In genomic region chr12:126903180-126903876, GRCh38 we compare ENCODE assay signal across 1 cellular context.
TF ChIP-seq lines count a peak whose summit lies in the region.

No MANE protein-coding gene starts in this region.

TF ChIP-seq in K562, 482 proteins besides CTCF, POLR2A, EP300 and RAD21 (continued from another document and continues in another):
- TF ChIP-seq TEAD2 (tag; IDR thresholded peaks at IDR 0.05), result peak; percentile 70
- TF ChIP-seq, protein P1, sequence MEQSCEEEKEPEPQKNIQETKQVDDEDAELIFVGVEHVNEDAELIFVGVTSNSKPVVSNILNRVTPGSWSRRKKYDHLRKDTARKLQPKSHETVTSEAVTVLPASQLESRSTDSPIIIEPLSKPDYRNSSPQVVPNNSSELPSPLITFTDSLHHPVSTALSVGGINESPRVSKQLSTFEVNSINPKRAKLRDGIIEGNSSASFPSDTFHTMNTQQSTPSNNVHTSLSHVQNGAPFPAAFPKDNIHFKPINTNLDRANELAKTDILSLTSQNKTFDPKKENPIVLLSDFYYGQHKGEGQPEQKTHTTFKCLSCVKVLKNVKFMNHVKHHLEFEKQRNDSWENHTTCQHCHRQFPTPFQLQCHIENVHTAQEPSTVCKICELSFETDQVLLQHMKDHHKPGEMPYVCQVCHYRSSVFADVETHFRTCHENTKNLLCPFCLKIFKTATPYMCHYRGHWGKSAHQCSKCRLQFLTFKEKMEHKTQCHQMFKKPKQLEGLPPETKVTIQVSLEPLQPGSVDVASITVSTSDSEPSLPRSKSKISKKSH (CRISPR knock-in tag; IDR thresholded peaks at IDR 0.05), result no peak
- peak in 1 of 2 experiments; percentile 97; a peak in 2 of 4 replicates for TF ChIP-seq ZNF639 (CRISPR knock-in tag; conservative IDR thresholded peaks at IDR 0.05 in 1 of 2, IDR thresholded peaks at IDR 0.05 in 1 of 2)
- TF ChIP-seq, protein P2, sequence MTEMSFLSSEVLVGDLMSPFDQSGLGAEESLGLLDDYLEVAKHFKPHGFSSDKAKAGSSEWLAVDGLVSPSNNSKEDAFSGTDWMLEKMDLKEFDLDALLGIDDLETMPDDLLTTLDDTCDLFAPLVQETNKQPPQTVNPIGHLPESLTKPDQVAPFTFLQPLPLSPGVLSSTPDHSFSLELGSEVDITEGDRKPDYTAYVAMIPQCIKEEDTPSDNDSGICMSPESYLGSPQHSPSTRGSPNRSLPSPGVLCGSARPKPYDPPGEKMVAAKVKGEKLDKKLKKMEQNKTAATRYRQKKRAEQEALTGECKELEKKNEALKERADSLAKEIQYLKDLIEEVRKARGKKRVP (CRISPR knock-in tag; IDR thresholded peaks at IDR 0.05), result peak; percentile 90
- TF ChIP-seq, protein P3, sequence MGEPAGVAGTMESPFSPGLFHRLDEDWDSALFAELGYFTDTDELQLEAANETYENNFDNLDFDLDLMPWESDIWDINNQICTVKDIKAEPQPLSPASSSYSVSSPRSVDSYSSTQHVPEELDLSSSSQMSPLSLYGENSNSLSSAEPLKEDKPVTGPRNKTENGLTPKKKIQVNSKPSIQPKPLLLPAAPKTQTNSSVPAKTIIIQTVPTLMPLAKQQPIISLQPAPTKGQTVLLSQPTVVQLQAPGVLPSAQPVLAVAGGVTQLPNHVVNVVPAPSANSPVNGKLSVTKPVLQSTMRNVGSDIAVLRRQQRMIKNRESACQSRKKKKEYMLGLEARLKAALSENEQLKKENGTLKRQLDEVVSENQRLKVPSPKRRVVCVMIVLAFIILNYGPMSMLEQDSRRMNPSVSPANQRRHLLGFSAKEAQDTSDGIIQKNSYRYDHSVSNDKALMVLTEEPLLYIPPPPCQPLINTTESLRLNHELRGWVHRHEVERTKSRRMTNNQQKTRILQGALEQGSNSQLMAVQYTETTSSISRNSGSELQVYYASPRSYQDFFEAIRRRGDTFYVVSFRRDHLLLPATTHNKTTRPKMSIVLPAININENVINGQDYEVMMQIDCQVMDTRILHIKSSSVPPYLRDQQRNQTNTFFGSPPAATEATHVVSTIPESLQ (CRISPR knock-in tag; IDR thresholded peaks at IDR 0.05), result no peak
- TF ChIP-seq, protein P4, sequence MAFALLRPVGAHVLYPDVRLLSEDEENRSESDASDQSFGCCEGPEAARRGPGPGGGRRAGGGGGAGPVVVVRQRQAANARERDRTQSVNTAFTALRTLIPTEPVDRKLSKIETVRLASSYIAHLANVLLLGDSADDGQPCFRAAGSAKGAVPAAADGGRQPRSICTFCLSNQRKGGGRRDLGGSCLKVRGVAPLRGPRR (CRISPR knock-in tag; IDR thresholded peaks at IDR 0.05), result peak; percentile 90
- no peak for TF ChIP-seq CBFA2T3 (IDR thresholded peaks at IDR 0.05)
- TF ChIP-seq ZNF740 (CRISPR knock-in tag; IDR thresholded peaks at IDR 0.05), result no peak
- peak in 1 of 2 experiments; percentile 95; a peak in 2 of 4 replicates for TF ChIP-seq ZNF740 (tag; IDR thresholded peaks at IDR 0.05)
- TF ChIP-seq BCL6 (CRISPR knock-in tag; IDR thresholded peaks at IDR 0.05), result peak; percentile 99
- TF ChIP-seq MYC (IDR thresholded peaks at IDR 0.05; ENCODE audit: low read depth, low read length), result no peak
- TF ChIP-seq MYC (CRISPR knock-in tag; IDR thresholded peaks at IDR 0.05; ENCODE audit: borderline replicate concordance, low read depth), result peak; percentile 82; the same call in 1 of the 2 replicates
- TF ChIP-seq, protein P5, sequence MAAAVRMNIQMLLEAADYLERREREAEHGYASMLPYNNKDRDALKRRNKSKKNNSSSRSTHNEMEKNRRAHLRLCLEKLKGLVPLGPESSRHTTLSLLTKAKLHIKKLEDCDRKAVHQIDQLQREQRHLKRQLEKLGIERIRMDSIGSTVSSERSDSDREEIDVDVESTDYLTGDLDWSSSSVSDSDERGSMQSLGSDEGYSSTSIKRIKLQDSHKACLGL (CRISPR knock-in tag; IDR thresholded peaks at IDR 0.05; ENCODE audit: borderline replicate concordance, poor library complexity, severe bottlenecking), result no peak
- TF ChIP-seq, protein P6, sequence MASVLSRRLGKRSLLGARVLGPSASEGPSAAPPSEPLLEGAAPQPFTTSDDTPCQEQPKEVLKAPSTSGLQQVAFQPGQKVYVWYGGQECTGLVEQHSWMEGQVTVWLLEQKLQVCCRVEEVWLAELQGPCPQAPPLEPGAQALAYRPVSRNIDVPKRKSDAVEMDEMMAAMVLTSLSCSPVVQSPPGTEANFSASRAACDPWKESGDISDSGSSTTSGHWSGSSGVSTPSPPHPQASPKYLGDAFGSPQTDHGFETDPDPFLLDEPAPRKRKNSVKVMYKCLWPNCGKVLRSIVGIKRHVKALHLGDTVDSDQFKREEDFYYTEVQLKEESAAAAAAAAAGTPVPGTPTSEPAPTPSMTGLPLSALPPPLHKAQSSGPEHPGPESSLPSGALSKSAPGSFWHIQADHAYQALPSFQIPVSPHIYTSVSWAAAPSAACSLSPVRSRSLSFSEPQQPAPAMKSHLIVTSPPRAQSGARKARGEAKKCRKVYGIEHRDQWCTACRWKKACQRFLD (CRISPR knock-in tag; IDR thresholded peaks at IDR 0.05), result peak; percentile 99
- TF ChIP-seq NFXL1 (CRISPR knock-in tag; IDR thresholded peaks at IDR 0.05), result peak; percentile 90; the same call in 1 of the 2 replicates
- peak; percentile 77; the same call in 1 of the 2 replicates for TF ChIP-seq E4F1 (CRISPR knock-in tag; IDR thresholded peaks at IDR 0.05; ENCODE audit: borderline replicate concordance)
- peak; percentile 65 for TF ChIP-seq TFE3 (CRISPR knock-in tag; IDR thresholded peaks at IDR 0.05)
- peak; percentile 96; the same call in 1 of the 2 replicates for TF ChIP-seq HSF4 (CRISPR knock-in tag; IDR thresholded peaks at IDR 0.05; ENCODE audit: borderline replicate concordance)
- peak; percentile 94 for TF ChIP-seq ZNF644 (tag; IDR thresholded peaks at IDR 0.05; ENCODE audit: low read depth)
- TF ChIP-seq ZNF589 (CRISPR knock-in tag; IDR thresholded peaks at IDR 0.05; ENCODE audit: low read depth), result peak; percentile 100
- peak; percentile 97 for TF ChIP-seq ZNF668 (CRISPR knock-in tag; IDR thresholded peaks at IDR 0.05)
- TF ChIP-seq, protein P7, sequence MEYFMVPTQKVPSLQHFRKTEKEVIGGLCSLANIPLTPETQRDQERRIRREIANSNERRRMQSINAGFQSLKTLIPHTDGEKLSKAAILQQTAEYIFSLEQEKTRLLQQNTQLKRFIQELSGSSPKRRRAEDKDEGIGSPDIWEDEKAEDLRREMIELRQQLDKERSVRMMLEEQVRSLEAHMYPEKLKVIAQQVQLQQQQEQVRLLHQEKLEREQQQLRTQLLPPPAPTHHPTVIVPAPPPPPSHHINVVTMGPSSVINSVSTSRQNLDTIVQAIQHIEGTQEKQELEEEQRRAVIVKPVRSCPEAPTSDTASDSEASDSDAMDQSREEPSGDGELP (CRISPR knock-in tag; IDR thresholded peaks at IDR 0.05; ENCODE audit: borderline replicate concordance), result no peak
- TF ChIP-seq, protein P8, sequence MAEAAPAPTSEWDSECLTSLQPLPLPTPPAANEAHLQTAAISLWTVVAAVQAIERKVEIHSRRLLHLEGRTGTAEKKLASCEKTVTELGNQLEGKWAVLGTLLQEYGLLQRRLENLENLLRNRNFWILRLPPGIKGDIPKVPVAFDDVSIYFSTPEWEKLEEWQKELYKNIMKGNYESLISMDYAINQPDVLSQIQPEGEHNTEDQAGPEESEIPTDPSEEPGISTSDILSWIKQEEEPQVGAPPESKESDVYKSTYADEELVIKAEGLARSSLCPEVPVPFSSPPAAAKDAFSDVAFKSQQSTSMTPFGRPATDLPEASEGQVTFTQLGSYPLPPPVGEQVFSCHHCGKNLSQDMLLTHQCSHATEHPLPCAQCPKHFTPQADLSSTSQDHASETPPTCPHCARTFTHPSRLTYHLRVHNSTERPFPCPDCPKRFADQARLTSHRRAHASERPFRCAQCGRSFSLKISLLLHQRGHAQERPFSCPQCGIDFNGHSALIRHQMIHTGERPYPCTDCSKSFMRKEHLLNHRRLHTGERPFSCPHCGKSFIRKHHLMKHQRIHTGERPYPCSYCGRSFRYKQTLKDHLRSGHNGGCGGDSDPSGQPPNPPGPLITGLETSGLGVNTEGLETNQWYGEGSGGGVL (CRISPR knock-in tag; IDR thresholded peaks at IDR 0.05), result peak; percentile 84
- peak; percentile 95 for TF ChIP-seq ZBTB17 (CRISPR knock-in tag; IDR thresholded peaks at IDR 0.05)
- TF ChIP-seq, protein P9, sequence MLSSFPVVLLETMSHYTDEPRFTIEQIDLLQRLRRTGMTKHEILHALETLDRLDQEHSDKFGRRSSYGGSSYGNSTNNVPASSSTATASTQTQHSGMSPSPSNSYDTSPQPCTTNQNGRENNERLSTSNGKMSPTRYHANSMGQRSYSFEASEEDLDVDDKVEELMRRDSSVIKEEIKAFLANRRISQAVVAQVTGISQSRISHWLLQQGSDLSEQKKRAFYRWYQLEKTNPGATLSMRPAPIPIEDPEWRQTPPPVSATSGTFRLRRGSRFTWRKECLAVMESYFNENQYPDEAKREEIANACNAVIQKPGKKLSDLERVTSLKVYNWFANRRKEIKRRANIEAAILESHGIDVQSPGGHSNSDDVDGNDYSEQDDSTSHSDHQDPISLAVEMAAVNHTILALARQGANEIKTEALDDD (IDR thresholded peaks at IDR 0.05), result no peak
- TF ChIP-seq PHTF2 (CRISPR knock-in tag; IDR thresholded peaks at IDR 0.05), result 0 out of 2 replicates have a peak, but pooled peaks have one; percentile 71
- TF ChIP-seq, protein P10, sequence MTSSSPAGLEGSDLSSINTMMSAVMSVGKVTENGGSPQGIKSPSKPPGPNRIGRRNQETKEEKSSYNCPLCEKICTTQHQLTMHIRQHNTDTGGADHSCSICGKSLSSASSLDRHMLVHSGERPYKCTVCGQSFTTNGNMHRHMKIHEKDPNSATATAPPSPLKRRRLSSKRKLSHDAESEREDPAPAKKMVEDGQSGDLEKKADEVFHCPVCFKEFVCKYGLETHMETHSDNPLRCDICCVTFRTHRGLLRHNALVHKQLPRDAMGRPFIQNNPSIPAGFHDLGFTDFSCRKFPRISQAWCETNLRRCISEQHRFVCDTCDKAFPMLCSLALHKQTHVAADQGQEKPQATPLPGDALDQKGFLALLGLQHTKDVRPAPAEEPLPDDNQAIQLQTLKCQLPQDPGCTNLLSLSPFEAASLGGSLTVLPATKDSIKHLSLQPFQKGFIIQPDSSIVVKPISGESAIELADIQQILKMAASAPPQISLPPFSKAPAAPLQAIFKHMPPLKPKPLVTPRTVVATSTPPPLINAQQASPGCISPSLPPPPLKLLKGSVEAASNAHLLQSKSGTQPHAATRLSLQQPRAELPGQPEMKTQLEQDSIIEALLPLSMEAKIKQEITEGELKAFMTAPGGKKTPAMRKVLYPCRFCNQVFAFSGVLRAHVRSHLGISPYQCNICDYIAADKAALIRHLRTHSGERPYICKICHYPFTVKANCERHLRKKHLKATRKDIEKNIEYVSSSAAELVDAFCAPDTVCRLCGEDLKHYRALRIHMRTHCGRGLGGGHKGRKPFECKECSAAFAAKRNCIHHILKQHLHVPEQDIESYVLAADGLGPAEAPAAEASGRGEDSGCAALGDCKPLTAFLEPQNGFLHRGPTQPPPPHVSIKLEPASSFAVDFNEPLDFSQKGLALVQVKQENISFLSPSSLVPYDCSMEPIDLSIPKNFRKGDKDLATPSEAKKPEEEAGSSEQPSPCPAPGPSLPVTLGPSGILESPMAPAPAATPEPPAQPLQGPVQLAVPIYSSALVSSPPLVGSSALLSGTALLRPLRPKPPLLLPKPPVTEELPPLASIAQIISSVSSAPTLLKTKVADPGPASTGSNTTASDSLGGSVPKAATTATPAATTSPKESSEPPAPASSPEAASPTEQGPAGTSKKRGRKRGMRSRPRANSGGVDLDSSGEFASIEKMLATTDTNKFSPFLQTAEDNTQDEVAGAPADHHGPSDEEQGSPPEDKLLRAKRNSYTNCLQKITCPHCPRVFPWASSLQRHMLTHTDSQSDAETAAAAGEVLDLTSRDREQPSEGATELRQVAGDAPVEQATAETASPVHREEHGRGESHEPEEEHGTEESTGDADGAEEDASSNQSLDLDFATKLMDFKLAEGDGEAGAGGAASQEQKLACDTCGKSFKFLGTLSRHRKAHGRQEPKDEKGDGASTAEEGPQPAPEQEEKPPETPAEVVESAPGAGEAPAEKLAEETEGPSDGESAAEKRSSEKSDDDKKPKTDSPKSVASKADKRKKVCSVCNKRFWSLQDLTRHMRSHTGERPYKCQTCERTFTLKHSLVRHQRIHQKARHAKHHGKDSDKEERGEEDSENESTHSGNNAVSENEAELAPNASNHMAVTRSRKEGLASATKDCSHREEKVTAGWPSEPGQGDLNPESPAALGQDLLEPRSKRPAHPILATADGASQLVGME (CRISPR knock-in tag; IDR thresholded peaks at IDR 0.05), result peak; percentile 97
